In genomic region chr12:132602578-132603239, GRCh38 we compare ENCODE assay signal across 18 cellular contexts. TPM values are rescaled to one million over a fixed set of nuclear protein-coding genes. Genes with fewer than 3 reads are reported as not detected.
DNase-seq lines count a peak whose midpoint lies in the region; ATAC-seq, FAIRE-seq and TF ChIP-seq lines count a peak whose summit lies in the region.
"Had no signal": no experiment of that assay in that cellular context is flagged by ENCODE, and none has a peak within 500 bp of the region (broad histone marks: within the 10 kb centered on the region; RNA-seq: fewer than 3 reads in every experiment).

No MANE protein-coding gene starts in this region.

- FAIRE-seq in endothelial cell of umbilical vein (lab: Jason Lieb, UNC), result peak; percentile 62
- FAIRE-seq: bronchial epithelial cell had no signal

- H3K27ac ChIP-seq in endothelial cell of umbilical vein (ENCODE audit: insufficient read depth, low read depth, low read length) (no peak overlapping the region), mesenchymal stem cell (ENCODE audit: low read length, poor library complexity, severe bottlenecking) (no peak overlapping the region), subcutaneous abdominal adipose tissue (ENCODE audit: low read depth, low read length) (no peak overlapping the region)

- no peaks in the 10 kb centered on the region for H3K9me1 ChIP-seq in endothelial cell of umbilical vein (replicated peaks; ENCODE audit: control insufficient read depth, extremely low read depth, insufficient read depth, low read length)

- H3K4me3 Mint-ChIP-seq in T-helper 17 cell, result no peak overlapping the region
- no peak overlapping the region for H3K4me3 Mint-ChIP-seq in activated CD4-positive, alpha-beta T cell treated with anti-CD3 and anti-CD28 coated beads for 36 hours

- H4K91ac ChIP-seq in mesenchymal stem cell (ENCODE audit: low read length), result no peak overlapping the region

- POLR2A ChIA-PET in endothelial cell of umbilical vein (lab: Charles Lee), result no interaction called here
- POLR2A ChIA-PET in activated CD4-positive, alpha-beta T cell treated with anti-CD3 and anti-CD28 coated beads for 36 hours (lab: Charles Lee), result no interaction called here

- H4K8ac ChIP-seq in mesenchymal stem cell (ENCODE audit: low read length), result peak overlapping the region; percentile 45

- H3K4me1 ChIP-seq in endothelial cell of umbilical vein (ENCODE audit: control insufficient read depth, extremely low read depth, insufficient read depth, low read length), result peaks cover 24% of the 10 kb centered on the region
- H3K4me1 ChIP-seq in mesenchymal stem cell (ENCODE audit: control insufficient read depth, insufficient read depth, low read depth, low read length), result peaks cover 16% of the 10 kb centered on the region
- H3K4me1 ChIP-seq in subcutaneous abdominal adipose tissue (ENCODE audit: control insufficient read depth in 5 of 5, insufficient read depth in 5 of 5, low read length in 5 of 5), result peaks cover 3 to 44% (median 35%) of the 10 kb centered on the region in 5 donors

- H2BK15ac ChIP-seq in mesenchymal stem cell (ENCODE audit: low read depth, poor library complexity, severe bottlenecking), result no peak overlapping the region

- no peaks in the 10 kb centered on the region for H4K20me1 ChIP-seq in endothelial cell of umbilical vein (replicated peaks; ENCODE audit: control insufficient read depth, extremely low read depth, insufficient read depth, low read length)

- peaks cover 3 to 30% of the 10 kb centered on the region in 2 experiments for H3K27me3 ChIP-seq in endothelial cell of umbilical vein (ENCODE audit: control insufficient read depth in 2 of 2, insufficient read depth in 2 of 2, low read length in 2 of 2)
- peaks cover 42 to 73% of the 10 kb centered on the region in 2 experiments for H3K27me3 ChIP-seq in mesenchymal stem cell (ENCODE audit: control insufficient read depth in 1 of 2, insufficient read depth in 1 of 2, low read length in 2 of 2)
- H3K27me3 ChIP-seq in subcutaneous abdominal adipose tissue (ENCODE audit: control insufficient read depth in 5 of 5, insufficient read depth in 4 of 5, low read length in 5 of 5), result peaks cover 33 to 55% (median 44%) of the 10 kb centered on the region in 5 donors

- peak overlapping the region; percentile 70 for H3K27ac Mint-ChIP-seq in T-helper 17 cell
- no peak overlapping the region for H3K27ac Mint-ChIP-seq in activated CD4-positive, alpha-beta T cell treated with anti-CD3 and anti-CD28 coated beads for 36 hours

- H2BK5ac ChIP-seq in mesenchymal stem cell (ENCODE audit: low read depth, low read length, poor library complexity, severe bottlenecking), result no peak overlapping the region

- no peak overlapping the region for H2AK5ac ChIP-seq in mesenchymal stem cell (ENCODE audit: low read length, severe bottlenecking)

- intact Hi-C loops in endothelial cell of umbilical vein (cut with micrococcal nuclease), result no loop called here
- intact Hi-C loops in activated CD4-positive, alpha-beta T cell treated with anti-CD3 and anti-CD28 coated beads for 36 hours (cut with DNase I, micrococcal nuclease), result no loop called here

- no peak overlapping the region for H3K4ac ChIP-seq in mesenchymal stem cell (ENCODE audit: low read depth in 1 of 2, low read length in 2 of 2)

- H3K36me3 ChIP-seq in endothelial cell of umbilical vein (ENCODE audit: control insufficient read depth in 2 of 2, extremely low read depth in 1 of 2, insufficient read depth in 2 of 2, low read length in 2 of 2), result no peaks in the 10 kb centered on the region
- H3K36me3 ChIP-seq in mesenchymal stem cell (ENCODE audit: control insufficient read depth in 1 of 2, insufficient read depth in 2 of 2, low read depth in 1 of 2, low read length in 2 of 2), result no peaks in the 10 kb centered on the region
- no peaks in the 10 kb centered on the region for H3K36me3 ChIP-seq in subcutaneous abdominal adipose tissue (ENCODE audit: control insufficient read depth in 5 of 5, insufficient read depth in 5 of 5, low read length in 5 of 5)

- peaks cover 23% of the 10 kb centered on the region for H3K4me1 Mint-ChIP-seq in T-helper 17 cell
- H3K4me1 Mint-ChIP-seq in activated CD4-positive, alpha-beta T cell treated with anti-CD3 and anti-CD28 coated beads for 36 hours, result peaks cover 8% of the 10 kb centered on the region

- peak overlapping the region; percentile 2 for H3K4me2 ChIP-seq in endothelial cell of umbilical vein (ENCODE audit: insufficient read depth, low read length)
- no peak overlapping the region for H3K4me2 ChIP-seq in mesenchymal stem cell (ENCODE audit: low read length, poor library complexity, severe bottlenecking)

- H3K9me3 ChIP-seq in T-helper 17 cell (ENCODE audit: control insufficient read depth, low read length, poor library complexity, severe bottlenecking) (no peaks in the 10 kb centered on the region), endothelial cell of umbilical vein (replicated peaks; ENCODE audit: control insufficient read depth, insufficient read depth, low read length) (no peaks in the 10 kb centered on the region), mesenchymal stem cell (ENCODE audit: control insufficient read depth, low read length) (no peaks in the 10 kb centered on the region), subcutaneous abdominal adipose tissue (ENCODE audit: control insufficient read depth in 5 of 5, low read length in 5 of 5) (no peaks in the 10 kb centered on the region)

- ATAC-seq in T-helper 17 cell, result no peak
- ATAC-seq in activated CD4-positive, alpha-beta T cell treated with anti-CD3 and anti-CD28 coated beads for 36 hours, result no peak

- H3K27me3 Mint-ChIP-seq in T-helper 17 cell, result peaks cover 65% of the 10 kb centered on the region
- peaks cover 47% of the 10 kb centered on the region for H3K27me3 Mint-ChIP-seq in activated CD4-positive, alpha-beta T cell treated with anti-CD3 and anti-CD28 coated beads for 36 hours

- BruUV-seq in endothelial cell of umbilical vein (replicated peaks; lab: Mats Ljungman, UMichigan), result no TSS peak

- H3K9ac ChIP-seq in endothelial cell of umbilical vein (replicated peaks; ENCODE audit: extremely low read depth, insufficient read depth, low read length) (no peak overlapping the region), mesenchymal stem cell (ENCODE audit: low read length) (no peak overlapping the region), subcutaneous abdominal adipose tissue (ENCODE audit: low read length in 5 of 5) (no peak overlapping the region)

- peak overlapping the region; percentile 9 to 35 for H3K18ac ChIP-seq in mesenchymal stem cell (ENCODE audit: low read depth in 1 of 2, low read length in 2 of 2)

- H3K79me1 ChIP-seq in mesenchymal stem cell (replicated peaks; ENCODE audit: low read length, poor library complexity, severe bottlenecking), result no peaks in the 10 kb centered on the region

- peak overlapping the region in 1 of 2 experiments; percentile 66 for H3K14ac ChIP-seq in mesenchymal stem cell (ENCODE audit: low read length in 2 of 2)

- no peaks in the 10 kb centered on the region for H3K79me2 ChIP-seq in endothelial cell of umbilical vein (ENCODE audit: control insufficient read depth, insufficient read depth, low read length)

- peak overlapping the region in 1 of 2 experiments; percentile 42 for H2BK12ac ChIP-seq in mesenchymal stem cell (ENCODE audit: low read length in 2 of 2)

- H3K4me3 ChIP-seq in endothelial cell of umbilical vein (replicated peaks in 1 of 3; ENCODE audit: insufficient read depth in 1 of 3, low read depth in 1 of 3, low read length in 3 of 3) (peak overlapping the region in 1 of 3 experiments; percentile 33), mesenchymal stem cell (ENCODE audit: insufficient read depth in 1 of 2, low read depth in 1 of 2, low read length in 2 of 2) (no peak overlapping the region), subcutaneous abdominal adipose tissue (ENCODE audit: low read depth in 1 of 5, low read length in 5 of 5) (peak overlapping the region in 3 of 5 donors; percentile 36 to 59 (median 56))

- 61% methylated on average over 28 of the region's 29 CpGs for WGBS in mesenchymal stem cell

- no peak overlapping the region for H3K23ac ChIP-seq in mesenchymal stem cell (ENCODE audit: low read length in 2 of 2)

- dilution Hi-C loops in endothelial cell of umbilical vein (cut with MboI; ENCODE audit: extremely low pct_ligation_motif_present, low sequenced_read_pairs), result no loop called here

- no peak for TF ChIP-seq POLR2A in endothelial cell of umbilical vein (IDR thresholded peaks at IDR 0.05; ENCODE audit: low read depth, low read length)

- DNase-seq in T-helper 17 cell (no peak), endothelial cell of umbilical vein (ENCODE audit: low read depth, low spot score) (peak; percentile 65), mesenchymal stem cell (no peak), cortex of kidney (lab: John Stamatoyannopoulos, UW) (no peak), COLO829 (ENCODE audit: low spot score) (no peak), NCI-H226 (no peak)
- no peak for DNase-seq in activated CD4-positive, alpha-beta T cell treated with anti-CD3 and anti-CD28 coated beads for 36 hours
- DNase-seq: activated CD4-positive, alpha-beta T cell treated with anti-CD3 and anti-CD28 coated beads, Interleukin-2, amount 50 U/mL, for 48 hours; erythroblast; GOT3; NCI-H1694 treated with DMSO at 0.1 percent for 48 hours; NCI-H748 treated with DMSO at 0.1 percent for 48 hours; stimulated activated naive CD4-positive, alpha-beta T cell treated with Interleukin-2 at 50 U/mL for 16 hours had no signal

- CTCF ChIA-PET in endothelial cell of umbilical vein (lab: Charles Lee), result interaction anchor here (0.8 to 7.3 kb wide), 2 partner anchors 12 to 42 kb away, joined by 4 to 102 read pairs; partner anchors contain the start of gene P2RX2
- CTCF ChIA-PET in activated CD4-positive, alpha-beta T cell treated with anti-CD3 and anti-CD28 coated beads for 36 hours (lab: Charles Lee), result interaction anchor here (1.0 to 2.0 kb wide), 2 partner anchors 9 to 12 kb away, joined by 3 to 8 read pairs; no protein-coding TSS in a partner anchor

- no peak overlapping the region for H2AFZ ChIP-seq in endothelial cell of umbilical vein (ENCODE audit: low read depth, low read length)
- no peak overlapping the region for H2AFZ ChIP-seq in mesenchymal stem cell (ENCODE audit: low read depth, low read length)

- H3K36me3 Mint-ChIP-seq in T-helper 17 cell (ENCODE audit: low read depth), result peaks cover 10% of the 10 kb centered on the region
- no peaks in the 10 kb centered on the region for H3K36me3 Mint-ChIP-seq in activated CD4-positive, alpha-beta T cell treated with anti-CD3 and anti-CD28 coated beads for 36 hours (ENCODE audit: low read depth)

- H3K9me3 Mint-ChIP-seq in activated CD4-positive, alpha-beta T cell treated with anti-CD3 and anti-CD28 coated beads for 36 hours (ENCODE audit: low read depth), result no peaks in the 10 kb centered on the region

- no peak overlapping the region for H2BK120ac ChIP-seq in mesenchymal stem cell (ENCODE audit: low read depth, low read length)

- TF ChIP-seq CTCF in endothelial cell of umbilical vein (IDR thresholded peaks at IDR 0.05; ENCODE audit: extremely low read depth in 1 of 2, insufficient read depth in 1 of 2, low read depth in 1 of 2, low read length in 2 of 2), result no peak

RNA-seq across cellular contexts. Expression of gene LRCOL1, which starts 7.7 kb away (rescaled TPM):
- total RNA-seq in T-helper 17 cell (not detected), endothelial cell of umbilical vein (1.2 TPM in 1 of 2 replicates, not detected in the other)
- polyA plus RNA-seq in endothelial cell of umbilical vein, result 1.1 and 1.5 TPM in 2 replicates
- polyA plus RNA-seq in endothelial cell of umbilical vein (2011; cell fraction: cytosol; rRNA removed), result 0.28 and 0.49 TPM in 2 replicates
- polyA plus RNA-seq in endothelial cell of umbilical vein (2011; cell fraction: nucleus; rRNA removed), result 2.6 and 3.1 TPM in 2 replicates
- 0.48 and 0.89 TPM in 2 replicates for polyA plus RNA-seq in endothelial cell of umbilical vein (2012)
- polyA minus RNA-seq in endothelial cell of umbilical vein, result 0.36 and 0.95 TPM in 2 replicates
- not detected for polyA minus RNA-seq in endothelial cell of umbilical vein (2011; cell fraction: cytosol; rRNA and poly(A)+ RNA removed)
- not detected in 2 replicates for polyA minus RNA-seq in endothelial cell of umbilical vein (2011; cell fraction: nucleus; rRNA and poly(A)+ RNA removed)
- polyA plus RNA-seq in mesenchymal stem cell (2013, experiment 1 of 2), result not detected
- not detected for polyA plus RNA-seq in mesenchymal stem cell (2013, experiment 2 of 2)
- not detected for total RNA-seq in activated CD4-positive, alpha-beta T cell treated with anti-CD3 and anti-CD28 coated beads for 36 hours
- total RNA-seq: bronchial epithelial cell, G401, LHCN-M2, pulmonary artery endothelial cell had no signal

RNA-seq across cellular contexts. Expression of gene P2RX2, which starts 15.9 kb away (rescaled TPM):
- total RNA-seq in T-helper 17 cell (not detected), endothelial cell of umbilical vein (not detected in 2 replicates)
- polyA plus RNA-seq in endothelial cell of umbilical vein, result not detected in 2 replicates
- polyA plus RNA-seq in endothelial cell of umbilical vein (2011; cell fraction: cytosol; rRNA removed), result not detected in 2 replicates
- not detected in 2 replicates for polyA plus RNA-seq in endothelial cell of umbilical vein (2011; cell fraction: nucleus; rRNA removed)
- not detected in 2 replicates for polyA plus RNA-seq in endothelial cell of umbilical vein (2012)
- not detected in 2 replicates for polyA minus RNA-seq in endothelial cell of umbilical vein
- polyA minus RNA-seq in endothelial cell of umbilical vein (2011; cell fraction: cytosol; rRNA and poly(A)+ RNA removed), result not detected
- not detected in 2 replicates for polyA minus RNA-seq in endothelial cell of umbilical vein (2011; cell fraction: nucleus; rRNA and poly(A)+ RNA removed)
- polyA plus RNA-seq in mesenchymal stem cell (2013, experiment 1 of 2), result not detected
- not detected for polyA plus RNA-seq in mesenchymal stem cell (2013, experiment 2 of 2)
- not detected for total RNA-seq in activated CD4-positive, alpha-beta T cell treated with anti-CD3 and anti-CD28 coated beads for 36 hours
- total RNA-seq: bronchial epithelial cell, LHCN-M2, pulmonary artery endothelial cell had no signal

Comparison
In these comparisons a context has a peak if more than half of its experiments do, and no peak if none do; other contexts are left out.
1. H3K4me3 ChIP-seq: peak in subcutaneous abdominal adipose tissue (3 of 5); none in mesenchymal stem cell (0 of 2).